Comparison of ENCODE assay signal across 9 cellular contexts in the genomic region with DNA sequence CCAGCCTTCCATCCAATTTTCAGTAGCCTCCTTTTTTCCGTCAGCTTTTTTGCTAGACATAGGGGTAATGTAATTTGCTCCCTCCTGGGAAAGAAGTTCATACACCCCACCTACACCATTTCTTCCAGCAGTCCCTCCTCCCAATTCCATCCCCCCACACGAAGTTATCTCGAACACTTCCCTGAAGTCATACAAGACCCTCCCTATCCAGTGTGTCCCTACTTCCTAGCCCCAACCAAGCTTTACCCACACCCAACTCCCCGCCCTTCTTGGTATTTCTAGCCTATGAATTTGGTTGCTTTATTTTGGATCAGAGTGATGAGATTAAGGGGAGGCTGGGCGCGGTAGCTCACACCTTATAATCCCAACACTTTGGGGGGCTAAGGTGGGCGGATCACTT. TPM values are rescaled to one million over a fixed set of nuclear protein-coding genes. Genes with fewer than 3 reads are reported as not detected.
DNase-seq lines count a peak whose midpoint lies in the region; ATAC-seq and TF ChIP-seq lines count a peak whose summit lies in the region.
"Had no signal": no experiment of that assay in that cellular context is flagged by ENCODE, and none has a peak within 500 bp of the region (broad histone marks: within the 10 kb centered on the region; RNA-seq: fewer than 3 reads in every experiment).

No MANE protein-coding gene starts in this region.

- no peaks in the 10 kb centered on the region for H3K9me3 ChIP-seq in RWPE2 (ENCODE audit: severe bottlenecking)
- H3K9me3 ChIP-seq in esophagus (ENCODE audit: control insufficient read depth in 2 of 2, insufficient read depth in 1 of 2, low read depth in 1 of 2, low read length in 1 of 2), result no peaks in the 10 kb centered on the region
- no peaks in the 10 kb centered on the region for H3K9me3 ChIP-seq in skeletal muscle satellite cell (replicated peaks; ENCODE audit: low read length)

- H3K27me3 Mint-ChIP-seq in activated CD4-positive, alpha-beta T cell treated with anti-CD3 and anti-CD28 coated beads, Interleukin-2, amount 10 ng/mL, durations not matched to agents 7 days and 5 days, result no peaks in the 10 kb centered on the region

- no peak for TF ChIP-seq CTCF in RWPE2 (IDR thresholded peaks at IDR 0.05; ENCODE audit: poor library complexity, severe bottlenecking)

- peaks cover 77% of the 10 kb centered on the region for H3K36me3 ChIP-seq in RWPE2 (ENCODE audit: low read depth)
- H3K36me3 ChIP-seq in esophagus (ENCODE audit: control insufficient read depth in 2 of 2, insufficient read depth in 2 of 2, low read length in 1 of 2), result peaks cover 10 to 15% of the 10 kb centered on the region in 2 donors
- peaks cover 31% of the 10 kb centered on the region for H3K36me3 ChIP-seq in skeletal muscle satellite cell (ENCODE audit: insufficient read depth, low read length)

- H3K4me3 ChIP-seq in RWPE2 (ENCODE audit: severe bottlenecking) (peak overlapping the region; percentile 91), esophagus (ENCODE audit: low read depth in 1 of 2, low read length in 2 of 2) (peak overlapping the region; percentile 61 to 74), skeletal muscle satellite cell (ENCODE audit: low read length) (peak overlapping the region; percentile 78)

- H3K4me1 ChIP-seq in RWPE2 (ENCODE audit: insufficient read depth, poor library complexity, severe bottlenecking) (peaks cover 8% of the 10 kb centered on the region), esophagus (ENCODE audit: control insufficient read depth in 2 of 2, insufficient read depth in 2 of 2, low read length in 1 of 2) (peaks cover 0 to 7% of the 10 kb centered on the region in 2 donors), skeletal muscle satellite cell (ENCODE audit: control insufficient read depth, insufficient read depth, low read length) (peaks cover 28% of the 10 kb centered on the region)

- H3K27ac ChIP-seq in RWPE2 (ENCODE audit: poor library complexity, severe bottlenecking) (peak overlapping the region; percentile 65), esophagus (ENCODE audit: low read depth in 2 of 2, low read length in 1 of 2) (no peak overlapping the region)

- peak overlapping the region; percentile 83 for H3K9ac ChIP-seq in skeletal muscle satellite cell (ENCODE audit: low read depth, low read length)

- POLR2A ChIA-PET in activated CD4-positive, alpha-beta T cell treated with anti-CD3 and anti-CD28 coated beads, Interleukin-2, amount 10 ng/mL, durations not matched to agents 7 days and 5 days (lab: Charles Lee), result no interaction called here

- H3K4me1 Mint-ChIP-seq in activated CD4-positive, alpha-beta T cell treated with anti-CD3 and anti-CD28 coated beads, Interleukin-2, amount 10 ng/mL, durations not matched to agents 7 days and 5 days, result peaks cover 39% of the 10 kb centered on the region

- H3K27me3 ChIP-seq in RWPE2 (ENCODE audit: insufficient read depth, poor library complexity, severe bottlenecking), result no peaks in the 10 kb centered on the region
- H3K27me3 ChIP-seq in esophagus (ENCODE audit: control insufficient read depth in 1 of 2, insufficient read depth in 2 of 2, low read length in 2 of 2), result no peaks in the 10 kb centered on the region
- H3K27me3 ChIP-seq in skeletal muscle satellite cell (ENCODE audit: control insufficient read depth, insufficient read depth, low read length), result no peaks in the 10 kb centered on the region

- 61 to 64% methylated on average over 7 of the region's 7 CpGs for WGBS in esophagus, 2 donors

- no peak for DNase-seq in activated CD4-positive, alpha-beta T cell treated with anti-CD3 and anti-CD28 coated beads, Interleukin-2, amount 10 ng/mL, durations not matched to agents 7 days and 5 days
- DNase-seq in activated CD4-positive, alpha-beta T cell treated with anti-CD3 and anti-CD28 coated beads for 48 hours, result no peak
- DNase-seq in RWPE2 (ENCODE audit: low spot score) (no peak), activated gamma-delta T cell treated with Interleukin-2 at 50 U/mL for 16 hours (no peak), NCI-H446 (lab: John Stamatoyannopoulos, UW) (no peak)
- DNase-seq: NCI-H446 treated with DMSO at 0.1 percent for 48 hours had no signal

- peaks cover 64% of the 10 kb centered on the region for H3K36me3 Mint-ChIP-seq in activated CD4-positive, alpha-beta T cell treated with anti-CD3 and anti-CD28 coated beads, Interleukin-2, amount 10 ng/mL, durations not matched to agents 7 days and 5 days (ENCODE audit: low read depth)

- H3K27ac Mint-ChIP-seq in activated CD4-positive, alpha-beta T cell treated with anti-CD3 and anti-CD28 coated beads, Interleukin-2, amount 10 ng/mL, durations not matched to agents 7 days and 5 days, result peak overlapping the region; percentile 93

- ATAC-seq in RWPE2 (ENCODE audit: low read depth), result no peak
- ATAC-seq in HG03095 (IDR thresholded peaks at IDR 0.05; ENCODE audit: unreplicated experiment), result no peak

- H3K4me2 ChIP-seq in skeletal muscle satellite cell (ENCODE audit: low read length), result peak overlapping the region; percentile 84

- peak overlapping the region; percentile 96 for H3K4me3 Mint-ChIP-seq in activated CD4-positive, alpha-beta T cell treated with anti-CD3 and anti-CD28 coated beads, Interleukin-2, amount 10 ng/mL, durations not matched to agents 7 days and 5 days

- no peaks in the 10 kb centered on the region for H3K9me3 Mint-ChIP-seq in activated CD4-positive, alpha-beta T cell treated with anti-CD3 and anti-CD28 coated beads, Interleukin-2, amount 10 ng/mL, durations not matched to agents 7 days and 5 days

- CTCF ChIA-PET in activated CD4-positive, alpha-beta T cell treated with anti-CD3 and anti-CD28 coated beads, Interleukin-2, amount 10 ng/mL, durations not matched to agents 7 days and 5 days (lab: Charles Lee), result interaction anchor here (0.7 to 1.6 kb wide), 4 partner anchors 9 to 59 kb away, joined by 3 to 5 read pairs (median 4); no protein-coding TSS in a partner anchor

RNA-seq across cellular contexts. Expression of a gene that starts 1.0 kb away (rescaled TPM):
- 100 to 1,000 TPM; 232 to 244 TPM for total RNA-seq in activated CD4-positive, alpha-beta T cell treated with anti-CD3 and anti-CD28 coated beads, Interleukin-2, amount 10 ng/mL, durations not matched to agents 7 days and 5 days
- polyA plus RNA-seq in esophagus, result 10 to 100 TPM; 53.1 to 83.4 TPM
- total RNA-seq in skeletal muscle satellite cell (2012; rRNA removed), result 15.7 and 30.6 TPM in 2 replicates

RNA-seq across cellular contexts. Expression of a gene that starts 13.6 kb away (rescaled TPM):
- total RNA-seq in activated CD4-positive, alpha-beta T cell treated with anti-CD3 and anti-CD28 coated beads, Interleukin-2, amount 10 ng/mL, durations not matched to agents 7 days and 5 days, result not detected
- 1 to 10 TPM in 1 of 2 donors, under 1 TPM in 1; 0.28 to 1.0 TPM for polyA plus RNA-seq in esophagus
- 6.8 TPM in 1 of 2 replicates, not detected in the other for total RNA-seq in skeletal muscle satellite cell (2012; rRNA removed)

RNA-seq across cellular contexts. Expression of a gene that starts 20.1 kb away (rescaled TPM):
- under 1 TPM; 0.72 to 0.87 TPM for total RNA-seq in activated CD4-positive, alpha-beta T cell treated with anti-CD3 and anti-CD28 coated beads, Interleukin-2, amount 10 ng/mL, durations not matched to agents 7 days and 5 days
- 10 to 100 TPM in 1 of 2 donors, 1 to 10 TPM in 1; 9.3 to 25.8 TPM for polyA plus RNA-seq in esophagus
- total RNA-seq in skeletal muscle satellite cell (2012; rRNA removed), result 56.0 and 70.3 TPM in 2 replicates

RNA-seq across cellular contexts. Expression of a gene that starts 21.7 kb away (rescaled TPM):
- 10 to 100 TPM; 32.0 to 33.5 TPM for total RNA-seq in activated CD4-positive, alpha-beta T cell treated with anti-CD3 and anti-CD28 coated beads, Interleukin-2, amount 10 ng/mL, durations not matched to agents 7 days and 5 days
- 10 to 100 TPM; 24.6 to 29.4 TPM for polyA plus RNA-seq in esophagus
- total RNA-seq in skeletal muscle satellite cell (2012; rRNA removed), result 14.2 and 17.3 TPM in 2 replicates

RNA-seq across cellular contexts. Expression of a gene that starts 21.8 kb away (rescaled TPM):
- total RNA-seq in activated CD4-positive, alpha-beta T cell treated with anti-CD3 and anti-CD28 coated beads, Interleukin-2, amount 10 ng/mL, durations not matched to agents 7 days and 5 days, result not detected
- polyA plus RNA-seq in esophagus, result 1 to 10 TPM in 1 of 2 donors, under 1 TPM in 1; 0.51 to 2.4 TPM
- total RNA-seq in skeletal muscle satellite cell (2012; rRNA removed), result 0.44 and 1.3 TPM in 2 replicates
